8 cellular contexts compared by ENCODE assay signal in the genomic region with DNA sequence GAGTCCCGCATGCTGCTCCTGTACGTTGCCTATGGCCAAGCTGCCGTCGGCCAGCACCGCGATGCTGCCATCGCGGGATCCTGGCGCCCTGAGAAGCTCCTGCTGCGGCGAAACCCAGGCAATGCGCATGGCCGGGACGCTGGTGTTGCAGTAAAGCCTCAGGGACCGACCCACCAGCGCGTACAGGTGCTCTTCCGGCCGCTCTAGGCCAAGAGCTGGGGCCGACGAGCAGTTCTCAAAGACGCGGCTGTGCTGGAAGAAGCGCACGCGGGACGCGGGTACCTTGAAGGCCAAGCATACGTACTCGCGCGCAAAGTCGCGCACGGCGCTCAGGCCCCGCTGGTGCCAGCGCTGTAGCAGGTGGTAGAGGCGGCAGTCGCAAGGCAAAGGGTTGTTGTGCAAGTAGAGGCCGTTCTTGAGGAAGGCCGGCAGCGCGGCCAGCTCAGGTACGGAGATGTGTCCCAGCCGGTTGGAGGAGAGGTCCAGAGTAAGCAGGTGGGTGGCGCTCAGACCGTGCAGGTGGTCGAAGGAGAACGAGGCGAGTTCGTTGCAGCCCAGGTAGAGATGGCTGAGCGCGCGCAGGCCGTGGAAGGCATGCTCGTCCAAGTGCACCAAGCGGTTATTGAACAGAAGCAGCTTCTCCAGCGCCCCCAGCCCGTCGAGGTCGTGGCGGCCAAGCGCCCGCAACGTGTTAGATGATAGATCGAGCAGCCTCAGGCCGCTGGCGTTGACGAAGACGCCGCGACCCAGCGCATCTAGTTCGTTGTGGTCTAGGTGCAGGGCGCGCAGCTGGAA. TPM values are rescaled to one million over a fixed set of nuclear protein-coding genes. Genes with fewer than 3 reads are reported as not detected.
DNase-seq lines count a peak whose midpoint lies in the region; ATAC-seq and TF ChIP-seq lines count a peak whose summit lies in the region.

No MANE protein-coding gene starts in this region.

- H3K27me3 ChIP-seq in Caco-2 (replicated peaks; ENCODE audit: control insufficient read depth, insufficient read depth, low read length): no peaks in the 10 kb centered on the region
- no peaks in the 10 kb centered on the region for H3K27me3 ChIP-seq in NT2/D1 (ENCODE audit: insufficient read depth, insufficient read length)
- H3K27me3 ChIP-seq in neutrophil: peaks cover 14% of the 10 kb centered on the region

- peaks cover 77% of the 10 kb centered on the region for H3K36me3 Mint-ChIP-seq in Caco-2 (ENCODE audit: insufficient read depth, unreplicated experiment)

- H3K9ac ChIP-seq in NT2/D1 (ENCODE audit: insufficient read length, low read depth): peak overlapping the region; percentile 90

- no TSS peak for BruUV-seq in Caco-2 (replicated peaks; lab: Mats Ljungman, UMichigan)

- no peaks in the 10 kb centered on the region for H3K9me3 ChIP-seq in Caco-2
- H3K9me3 ChIP-seq in NT2/D1 (ENCODE audit: insufficient read depth, low read length): no peaks in the 10 kb centered on the region
- H3K9me3 ChIP-seq in neutrophil: no peaks in the 10 kb centered on the region

- H3K36me3 ChIP-seq in Caco-2 (ENCODE audit: control insufficient read depth, insufficient read depth, low read length) (peaks cover 1% of the 10 kb centered on the region; the same call in 1 of the 2 replicates), NT2/D1 (ENCODE audit: insufficient read depth, insufficient read length, low read length) (peaks cover 87% of the 10 kb centered on the region), neutrophil (peaks cover 57% of the 10 kb centered on the region)

- CTCF ChIA-PET in Caco-2 (lab: Charles Lee): interaction anchor here (0.7 to 1.9 kb wide), 8 partner anchors 8 to 768 kb away, joined by 3 to 6 read pairs (median 4); partner anchors contain the start of gene INKA1

- H3K27ac ChIP-seq in neutrophil: no peak overlapping the region

- TF ChIP-seq POLR2A in erythroblast (IDR thresholded peaks at IDR 0.05; ENCODE audit: low read length): no peak

- H3K9me3 Mint-ChIP-seq in Caco-2 (ENCODE audit: unreplicated experiment): no peaks in the 10 kb centered on the region

- ATAC-seq in HG03442 (IDR thresholded peaks at IDR 0.05; ENCODE audit: unreplicated experiment): no peak

- H3K4me1 Mint-ChIP-seq in Caco-2 (ENCODE audit: low read depth, unreplicated experiment): no peaks in the 10 kb centered on the region

- TF ChIP-seq CTCF in Caco-2 (IDR thresholded peaks at IDR 0.05; ENCODE audit: insufficient read depth in 1 of 2, low read depth in 1 of 2, low read length in 1 of 2, severe bottlenecking in 1 of 2, unreplicated experiment in 1 of 2) (no peak), neutrophil (IDR thresholded peaks at IDR 0.05) (no peak)

- DNase-seq in Caco-2 (peak in 1 of 2 experiments; percentile 40), NT2/D1 (ENCODE audit: low read depth, low spot score) (no peak), erythroblast (lab: John Stamatoyannopoulos, UW) (peak; percentile 41 to 48), cerebellar cortex (ENCODE audit: low spot score) (no peak), retina (no peak)
- no peak for DNase-seq in effector CD8-positive, alpha-beta T cell (lab: John Stamatoyannopoulos, UW)

- H3K4me3 Mint-ChIP-seq in Caco-2 (ENCODE audit: unreplicated experiment): peak overlapping the region; percentile 77

- H3K4me3 ChIP-seq in Caco-2 (ENCODE audit: low read depth, low read length) (peak overlapping the region; percentile 50), NT2/D1 (ENCODE audit: insufficient read length, low read depth) (peak overlapping the region; percentile 47), neutrophil (ENCODE audit: low read depth in 1 of 2, low read length in 1 of 2) (peak overlapping the region; percentile 71 to 73)

- H3K27me3 Mint-ChIP-seq in Caco-2 (ENCODE audit: insufficient read depth, unreplicated experiment): no peaks in the 10 kb centered on the region

- H3K4me1 ChIP-seq in Caco-2 (peaks cover 5% of the 10 kb centered on the region), NT2/D1 (ENCODE audit: insufficient read depth, insufficient read length) (peaks cover 29% of the 10 kb centered on the region), neutrophil (ENCODE audit: control insufficient read depth in 1 of 2, insufficient read depth in 1 of 2, low read depth in 1 of 2, low read length in 1 of 2) (peaks cover 25 to 26% of the 10 kb centered on the region in 2 experiments)

- peak overlapping the region; percentile 29 for H3K27ac Mint-ChIP-seq in Caco-2 (ENCODE audit: unreplicated experiment)

- intact Hi-C loops in Caco-2 (cut with micrococcal nuclease; ENCODE audit: unreplicated experiment): loop anchor here (5.0 kb wide), 1 partner anchor 119 kb away; no protein-coding TSS in a partner anchor

- POLR2A ChIA-PET in Caco-2 (lab: Charles Lee): interaction anchor here (0.6 kb wide), 1 partner anchor 799 kb away, joined by 7 read pairs; no protein-coding TSS in a partner anchor

RNA-seq across cellular contexts. Expression of gene AMIGO3, which starts 0.9 kb away (rescaled TPM):
- total RNA-seq in Caco-2 (2022): not detected in 2 replicates

RNA-seq across cellular contexts. Expression of gene GMPPB, which starts 5.1 kb away (rescaled TPM):
- total RNA-seq in Caco-2 (2022): 26.2 and 26.5 TPM in 2 replicates

RNA-seq across cellular contexts. Expression of gene RNF123, which starts 29.3 kb away (rescaled TPM):
- total RNA-seq in Caco-2 (2022): 45.2 and 50.3 TPM in 2 replicates

RNA-seq across cellular contexts. Expression of gene MST1, which starts 29.3 kb away (rescaled TPM):
- total RNA-seq in Caco-2 (2022): 12.6 and 15.4 TPM in 2 replicates

RNA-seq across cellular contexts. Expression of gene APEH, which starts 44.5 kb away (rescaled TPM):
- total RNA-seq in Caco-2 (2022): 236 and 279 TPM in 2 replicates

Comparison
In these comparisons a context has a peak if more than half of its experiments do, and no peak if none do; other contexts are left out.
1. DNase-seq: peak in erythroblast (2 of 2); none in NT2/D1 (single experiment), cerebellar cortex (single experiment), effector CD8-positive, alpha-beta T cell (single experiment) and retina (single experiment).
2. Peak in every context shown above with its lines, with median percentiles within 50 percentile points of each other: H3K4me3 ChIP-seq.